9 cellular contexts compared by ENCODE assay signal in genomic region chr2:27765621-27766286, GRCh38. TPM values are rescaled to one million over a fixed set of nuclear protein-coding genes. Genes with fewer than 3 reads are reported as not detected.
DNase-seq lines count a peak whose midpoint lies in the region; ATAC-seq and TF ChIP-seq lines count a peak whose summit lies in the region.
"Had no signal": no experiment of that assay in that cellular context is flagged by ENCODE, and none has a peak within 500 bp of the region (broad histone marks: within the 10 kb centered on the region; RNA-seq: fewer than 3 reads in every experiment).

No MANE protein-coding gene starts in this region.

- peaks cover 0 to 5% of the 10 kb centered on the region in 2 donors for H3K4me1 ChIP-seq in lung (ENCODE audit: control insufficient read depth in 2 of 2, insufficient read depth in 2 of 2, low read length in 2 of 2)
- H3K4me1 ChIP-seq: BLaER1 had no signal

- H3K4me3 ChIP-seq in AG10803 (ENCODE audit: low read length) (no peak overlapping the region), brain microvascular endothelial cell (ENCODE audit: low read depth, low read length) (peak overlapping the region; percentile 27), lung (no peak overlapping the region)
- H3K4me3 ChIP-seq: BLaER1 had no signal

- H3K9me3 ChIP-seq in lung (ENCODE audit: control insufficient read depth in 2 of 2, insufficient read depth in 1 of 2, low read length in 1 of 2): no peaks in the 10 kb centered on the region
- H3K9me3 ChIP-seq: BLaER1 had no signal

- peak; percentile 25 for DNase-seq in AG10803 (ENCODE audit: low read depth)
- peak; percentile 18 to 52 (median 40) for DNase-seq in T-helper 2 cell
- no peak for DNase-seq in brain microvascular endothelial cell
- peak; percentile 68 for DNase-seq in lung (ENCODE audit: low spot score)
- DNase-seq in stimulated activated CD8-positive, alpha-beta memory T cell treated with anti-CD3 and anti-CD28 coated beads, Interleukin-4, amount 100 ng/mL, for 4 hours (ENCODE audit: low read depth in 2 of 2, low spot score in 1 of 2): peak; percentile 5 to 12
- no peak for DNase-seq in dedifferentiated amniotic fluid mesenchymal stem cell (ENCODE audit: extremely low spot score)
- DNase-seq in epidermal melanocyte (ENCODE audit: insufficient read length, low spot score): no peak

- peak; percentile 78 for ATAC-seq in lung (ENCODE audit: insufficient read depth, low FRiP score)
- ATAC-seq in GM21529 (IDR thresholded peaks at IDR 0.05; ENCODE audit: unreplicated experiment): no peak

- H3K36me3 ChIP-seq in brain microvascular endothelial cell (replicated peaks): no peaks in the 10 kb centered on the region
- no peaks in the 10 kb centered on the region for H3K36me3 ChIP-seq in lung (ENCODE audit: control insufficient read depth in 2 of 2, insufficient read depth in 2 of 2, low read length in 2 of 2)
- H3K36me3 ChIP-seq: BLaER1 had no signal

- 26 to 27% methylated on average over 29 of the region's 29 CpGs for WGBS in lung, 2 donors

- H3K27ac ChIP-seq in brain microvascular endothelial cell: no peak overlapping the region
- H3K27ac ChIP-seq in lung (ENCODE audit: low read depth in 1 of 2, low read length in 1 of 2): peak overlapping the region in 1 of 2 donors; percentile 87
- H3K27ac ChIP-seq: BLaER1 had no signal

- no peak for TF ChIP-seq CTCF in AG10803 (conservative IDR thresholded peaks at IDR 0.05; ENCODE audit: low read length)
- no peak for TF ChIP-seq CTCF in brain microvascular endothelial cell (IDR thresholded peaks at IDR 0.05; ENCODE audit: low read depth, low read length, missing control alignments)
- TF ChIP-seq CTCF in lung (IDR thresholded peaks at IDR 0.05; ENCODE audit: control extremely low read depth, extremely low read depth): no peak

- in situ Hi-C loops in brain microvascular endothelial cell (cut with HindIII; ENCODE audit: low pct_ligation_motif_present, low sequenced_read_pairs): loop anchor here (25.0 kb wide), 1 partner anchor 647 kb away; no protein-coding TSS in a partner anchor

- no peaks in the 10 kb centered on the region for H3K27me3 ChIP-seq in brain microvascular endothelial cell (replicated peaks)
- H3K27me3 ChIP-seq in lung (ENCODE audit: control insufficient read depth, insufficient read depth): no peaks in the 10 kb centered on the region
- H3K27me3 ChIP-seq: BLaER1 had no signal

RNA-seq across cellular contexts. Expression of gene MRPL33, which starts 5.8 kb away (rescaled TPM):
- total RNA-seq in lung: 100 to 1,000 TPM in 1 of 2 donors, 10 to 100 TPM in 1; 59.9 to 174 TPM
- 100 to 1,000 TPM in 1 of 2 donors, 10 to 100 TPM in 1; 92.4 to 153 TPM for polyA plus RNA-seq in lung

Comparison
In these comparisons a context has a peak if more than half of its experiments do, and no peak if none do; other contexts are left out.
1. DNase-seq: peak in AG10803 (single experiment), T-helper 2 cell (5 of 5), lung (single experiment) and stimulated activated CD8-positive, alpha-beta memory T cell treated with anti-CD3 and anti-CD28 coated beads, Interleukin-4, amount 100 ng/mL, for 4 hours (2 of 2); none in brain microvascular endothelial cell (single experiment), dedifferentiated amniotic fluid mesenchymal stem cell (single experiment) and epidermal melanocyte (single experiment).